13 cellular contexts compared by ENCODE assay signal in the genomic region with DNA sequence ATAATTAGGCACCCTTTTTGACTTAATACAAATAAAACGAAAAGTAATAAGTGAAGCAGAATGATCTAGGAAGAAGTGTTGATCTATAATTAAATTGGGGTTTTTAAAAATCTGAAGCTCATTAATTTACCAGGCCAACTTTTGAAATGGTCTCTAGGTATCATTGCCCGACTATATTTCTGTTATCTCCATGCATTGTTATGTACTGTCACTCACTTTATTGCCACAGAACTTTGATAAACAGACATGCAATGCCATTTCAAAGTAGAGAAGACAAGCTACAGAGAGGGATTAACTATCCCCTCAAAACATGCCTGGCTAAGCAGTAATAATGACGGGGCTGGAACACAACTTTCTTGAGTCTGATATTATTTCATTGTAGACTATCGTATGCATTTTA.
DNase-seq lines count a peak whose midpoint lies in the region; ATAC-seq lines count a peak whose summit lies in the region.
"Had no signal": no experiment of that assay in that cellular context is flagged by ENCODE, and none has a peak within 500 bp of the region (broad histone marks: within the 10 kb centered on the region; RNA-seq: fewer than 3 reads in every experiment).

No MANE protein-coding gene starts in this region.

- H3K36me3 Mint-ChIP-seq in activated CD4-positive, alpha-beta T cell treated with anti-CD3 and anti-CD28 coated beads, Interleukin-2, amount 10 ng/mL, durations not matched to agents 24 days and 14 days (ENCODE audit: low read depth), result no peaks in the 10 kb centered on the region
- no peaks in the 10 kb centered on the region for H3K36me3 Mint-ChIP-seq in activated naive CD8-positive, alpha-beta T cell treated with anti-CD3 and anti-CD28 coated beads, Interleukin-2, amount 50 U/mL, for 24 hours (ENCODE audit: low read depth)
- H3K36me3 Mint-ChIP-seq in stimulated activated naive B cell treated with anti-CD40 and anti-IgM and Interleukin-4, amounts not matched to agents 10 μg/mL and 1 μg/mL and 100 μg/mL, for 72 hours, result no peaks in the 10 kb centered on the region
- H3K36me3 Mint-ChIP-seq: type B pancreatic cell had no signal

- DNase-seq in activated CD4-positive, alpha-beta T cell treated with anti-CD3 and anti-CD28 coated beads, Interleukin-2, amount 10 ng/mL, durations not matched to agents 24 days and 14 days, result no peak
- DNase-seq in activated CD4-positive, alpha-beta T cell treated with anti-CD3 and anti-CD28 coated beads for 48 hours, result no peak
- DNase-seq in NAMALWA (ENCODE audit: low spot score), result peak; percentile 57
- no peak for DNase-seq in activated naive CD8-positive, alpha-beta T cell treated with anti-CD3 and anti-CD28 coated beads, Interleukin-2, amount 50 U/mL, for 24 hours
- no peak for DNase-seq in stimulated activated naive B cell treated with anti-CD40 and anti-IgM and Interleukin-4, amounts not matched to agents 10 μg/mL and 1 μg/mL and 100 μg/mL, for 72 hours
- DNase-seq: ACHN, GOT3, left colon, NCI-H69 had no signal

- intact Hi-C loops in activated CD4-positive, alpha-beta T cell treated with anti-CD3 and anti-CD28 coated beads, Interleukin-2, amount 10 ng/mL, durations not matched to agents 24 days and 14 days (cut with micrococcal nuclease), result loop anchor here (5.0 to 10.0 kb wide), 3 partner anchors 327 to 583 kb away; a partner anchor contains a TSS

- peaks cover 62% of the 10 kb centered on the region for H3K4me1 Mint-ChIP-seq in activated CD4-positive, alpha-beta T cell treated with anti-CD3 and anti-CD28 coated beads, Interleukin-2, amount 10 ng/mL, durations not matched to agents 24 days and 14 days
- peaks cover 78% of the 10 kb centered on the region for H3K4me1 Mint-ChIP-seq in activated naive CD8-positive, alpha-beta T cell treated with anti-CD3 and anti-CD28 coated beads, Interleukin-2, amount 50 U/mL, for 24 hours
- peaks cover 28 to 81% of the 10 kb centered on the region in 2 donors for H3K4me1 Mint-ChIP-seq in stimulated activated naive B cell treated with anti-CD40 and anti-IgM and Interleukin-4, amounts not matched to agents 10 μg/mL and 1 μg/mL and 100 μg/mL, for 72 hours

- no peaks in the 10 kb centered on the region for H3K27me3 Mint-ChIP-seq in activated CD4-positive, alpha-beta T cell treated with anti-CD3 and anti-CD28 coated beads, Interleukin-2, amount 10 ng/mL, durations not matched to agents 24 days and 14 days
- no peaks in the 10 kb centered on the region for H3K27me3 Mint-ChIP-seq in activated naive CD8-positive, alpha-beta T cell treated with anti-CD3 and anti-CD28 coated beads, Interleukin-2, amount 50 U/mL, for 24 hours
- no peaks in the 10 kb centered on the region for H3K27me3 Mint-ChIP-seq in stimulated activated naive B cell treated with anti-CD40 and anti-IgM and Interleukin-4, amounts not matched to agents 10 μg/mL and 1 μg/mL and 100 μg/mL, for 72 hours
- H3K27me3 Mint-ChIP-seq: type B pancreatic cell had no signal

- ATAC-seq in activated naive CD8-positive, alpha-beta T cell treated with anti-CD3 and anti-CD28 coated beads, Interleukin-2, amount 50 U/mL, for 24 hours, result no peak
- no peak for ATAC-seq in stimulated activated naive B cell treated with anti-CD40 and anti-IgM and Interleukin-4, amounts not matched to agents 10 μg/mL and 1 μg/mL and 100 μg/mL, for 72 hours (replicated peaks)
- ATAC-seq in HG02588 (IDR thresholded peaks at IDR 0.05; ENCODE audit: unreplicated experiment) (no peak), HG02798 (IDR thresholded peaks at IDR 0.05; ENCODE audit: poor library complexity, unreplicated experiment) (no peak)
- ATAC-seq in activated CD4-positive, CD25-positive, alpha-beta regulatory T cell treated with anti-CD3 and anti-CD28 coated beads, Interleukin-2, amount 50 U/mL, for 24 hours, result no peak
- ATAC-seq: left colon had no signal

- no peaks in the 10 kb centered on the region for H3K9me3 Mint-ChIP-seq in activated CD4-positive, alpha-beta T cell treated with anti-CD3 and anti-CD28 coated beads, Interleukin-2, amount 10 ng/mL, durations not matched to agents 24 days and 14 days
- H3K9me3 Mint-ChIP-seq in activated naive CD8-positive, alpha-beta T cell treated with anti-CD3 and anti-CD28 coated beads, Interleukin-2, amount 50 U/mL, for 24 hours, result no peaks in the 10 kb centered on the region
- peaks cover 0 to 4% of the 10 kb centered on the region in 2 donors for H3K9me3 Mint-ChIP-seq in stimulated activated naive B cell treated with anti-CD40 and anti-IgM and Interleukin-4, amounts not matched to agents 10 μg/mL and 1 μg/mL and 100 μg/mL, for 72 hours
- H3K9me3 Mint-ChIP-seq: type B pancreatic cell had no signal

- H3K4me3 Mint-ChIP-seq in activated CD4-positive, alpha-beta T cell treated with anti-CD3 and anti-CD28 coated beads, Interleukin-2, amount 10 ng/mL, durations not matched to agents 24 days and 14 days, result peak overlapping the region; percentile 79
- peak overlapping the region; percentile 81 for H3K4me3 Mint-ChIP-seq in activated naive CD8-positive, alpha-beta T cell treated with anti-CD3 and anti-CD28 coated beads, Interleukin-2, amount 50 U/mL, for 24 hours
- peak overlapping the region; percentile 70 to 77 for H3K4me3 Mint-ChIP-seq in stimulated activated naive B cell treated with anti-CD40 and anti-IgM and Interleukin-4, amounts not matched to agents 10 μg/mL and 1 μg/mL and 100 μg/mL, for 72 hours
- H3K4me3 Mint-ChIP-seq: type B pancreatic cell had no signal

- H3K27ac Mint-ChIP-seq in activated CD4-positive, alpha-beta T cell treated with anti-CD3 and anti-CD28 coated beads, Interleukin-2, amount 10 ng/mL, durations not matched to agents 24 days and 14 days, result peak overlapping the region; percentile 89
- peak overlapping the region; percentile 93 for H3K27ac Mint-ChIP-seq in activated naive CD8-positive, alpha-beta T cell treated with anti-CD3 and anti-CD28 coated beads, Interleukin-2, amount 50 U/mL, for 24 hours
- H3K27ac Mint-ChIP-seq in stimulated activated naive B cell treated with anti-CD40 and anti-IgM and Interleukin-4, amounts not matched to agents 10 μg/mL and 1 μg/mL and 100 μg/mL, for 72 hours, result peak overlapping the region; percentile 94
- H3K27ac Mint-ChIP-seq: type B pancreatic cell had no signal
